In the genomic region with DNA sequence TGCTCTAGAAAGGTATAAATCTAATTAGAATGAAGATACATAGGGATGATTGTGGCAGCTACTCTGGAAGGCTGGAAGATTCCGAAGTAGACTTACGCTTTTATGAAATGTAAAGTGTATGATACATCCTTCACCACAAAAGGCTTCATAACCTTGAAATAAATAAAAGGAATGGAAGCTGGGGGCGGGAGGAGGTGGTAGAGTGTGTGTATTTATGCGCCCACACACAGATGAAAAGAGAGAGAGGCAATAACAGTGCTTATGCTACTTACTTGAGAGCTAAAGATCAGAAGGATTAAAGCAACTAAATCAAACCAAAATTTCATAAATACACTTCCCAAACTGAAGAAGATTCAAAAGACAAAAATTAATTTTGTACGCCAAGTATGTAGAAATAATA, we compare ENCODE assay signal across 19 cellular contexts. TPM values are rescaled to one million over a fixed set of nuclear protein-coding genes. Genes with fewer than 3 reads are reported as not detected.
DNase-seq lines count a peak whose midpoint lies in the region; ATAC-seq and TF ChIP-seq lines count a peak whose summit lies in the region.
"Had no signal": no experiment of that assay in that cellular context is flagged by ENCODE, and none has a peak within 500 bp of the region (broad histone marks: within the 10 kb centered on the region; RNA-seq: fewer than 3 reads in every experiment).

No MANE protein-coding gene starts in this region.

- H3K36me3 ChIP-seq in cardiac muscle cell = peaks cover 34% of the 10 kb centered on the region
- peaks cover 83% of the 10 kb centered on the region for H3K36me3 ChIP-seq in SK-N-MC (ENCODE audit: insufficient read depth, low read length)
- peaks cover 41% of the 10 kb centered on the region for H3K36me3 ChIP-seq in neural progenitor cell

- TF ChIP-seq CTCF in cardiac muscle cell (IDR thresholded peaks at IDR 0.05; ENCODE audit: low read depth, low read length) = no peak
- TF ChIP-seq CTCF in brain (conservative IDR thresholded peaks at IDR 0.05) = no peak
- no peak for TF ChIP-seq CTCF in neural progenitor cell (IDR thresholded peaks at IDR 0.05)

- H3K36me3 Mint-ChIP-seq in brain = peaks cover 89% of the 10 kb centered on the region
- H3K36me3 Mint-ChIP-seq in neural progenitor cell = peaks cover 42% of the 10 kb centered on the region

- no peak overlapping the region for H3K4me3 Mint-ChIP-seq in brain
- H3K4me3 Mint-ChIP-seq in neural progenitor cell = no peak overlapping the region

- H3K4me1 ChIP-seq in cardiac muscle cell (ENCODE audit: low read depth) (peaks cover 19% of the 10 kb centered on the region), neural progenitor cell (no peaks in the 10 kb centered on the region)

- H3K4me3 ChIP-seq in cardiac muscle cell = no peak overlapping the region
- H3K4me3 ChIP-seq in SK-N-MC = no peak overlapping the region
- H3K4me3 ChIP-seq in neural progenitor cell = no peak overlapping the region

- H3K27me3 Mint-ChIP-seq in brain = peaks cover 2% of the 10 kb centered on the region
- peaks cover 4% of the 10 kb centered on the region for H3K27me3 Mint-ChIP-seq in neural progenitor cell (ENCODE audit: insufficient read depth, low read depth)

- no peaks in the 10 kb centered on the region for H3K27me3 ChIP-seq in cardiac muscle cell
- H3K27me3 ChIP-seq in neural progenitor cell = no peaks in the 10 kb centered on the region

- H3K27ac ChIP-seq in cardiac muscle cell = peak overlapping the region; percentile 83
- H3K27ac ChIP-seq in SK-N-MC = no peak overlapping the region
- peak overlapping the region; percentile 10 for H3K27ac ChIP-seq in neural progenitor cell
- H3K27ac ChIP-seq: C4-2B, KMS-11 had no signal

- intact Hi-C loops in left cardiac atrium (cut with DNase I) = no loop called here

- H3K4me1 Mint-ChIP-seq in brain = peaks cover 35% of the 10 kb centered on the region
- no peaks in the 10 kb centered on the region for H3K4me1 Mint-ChIP-seq in neural progenitor cell

- H3K9me3 Mint-ChIP-seq in brain = no peaks in the 10 kb centered on the region
- no peaks in the 10 kb centered on the region for H3K9me3 Mint-ChIP-seq in neural progenitor cell

- no peak for ATAC-seq in left cardiac atrium

- peaks cover 15% of the 10 kb centered on the region for H4K20me1 ChIP-seq in neural progenitor cell (ENCODE audit: low read depth)

- H3K9ac ChIP-seq in SK-N-MC (ENCODE audit: insufficient read length) (peak overlapping the region; percentile 0), neural progenitor cell (no peak overlapping the region)
- H3K9ac ChIP-seq: KMS-11 had no signal

- H3K9me3 ChIP-seq in cardiac muscle cell (ENCODE audit: low read depth) = no peaks in the 10 kb centered on the region
- H3K9me3 ChIP-seq in SK-N-MC (ENCODE audit: low read depth, low read length) = no peaks in the 10 kb centered on the region
- H3K9me3 ChIP-seq in neural progenitor cell (ENCODE audit: low read depth) = no peaks in the 10 kb centered on the region

- H3F3A ChIP-seq in neural progenitor cell (ENCODE audit: low read depth) = peaks cover 24% of the 10 kb centered on the region

- no peak overlapping the region for H3K4me2 ChIP-seq in neural progenitor cell
- H3K4me2 ChIP-seq: KMS-11 had no signal

- peaks cover 90% of the 10 kb centered on the region for H3K79me2 ChIP-seq in neural progenitor cell (ENCODE audit: low read depth)

- peak overlapping the region in 4 of 5 experiments; percentile 6 to 77 (median 66) for H3K27ac Mint-ChIP-seq in brain
- no peak overlapping the region for H3K27ac Mint-ChIP-seq in neural progenitor cell

- DNase-seq in cardiac muscle cell (ENCODE audit: low read depth in 1 of 2, low spot score in 1 of 2) (no peak), left cardiac atrium (no peak), SK-N-MC (ENCODE audit: low read depth, low spot score) (no peak), neural progenitor cell (ENCODE audit: low spot score) (no peak), NCI-H2029 (lab: John Stamatoyannopoulos, UW) (no peak), HT-29 (ENCODE audit: low spot score) (no peak)
- DNase-seq: AML-193, DMS79, MV-4-11, NCI-H1417 treated with DMSO at 0.1 percent for 48 hours, NCI-H187 treated with DMSO at 0.1 percent for 48 hours, NCI-H226, NCI-H524, NCI-H82, OCI-M1, SHP77 had no signal

- no peak overlapping the region for H2AFZ ChIP-seq in neural progenitor cell (replicated peaks)

RNA-seq across cellular contexts. Expression of a gene that starts 30.4 kb away (rescaled TPM):
- total RNA-seq in cardiac muscle cell = 72.7 and 98.3 TPM in 2 replicates
- 49.5 and 63.9 TPM in 2 replicates for polyA plus RNA-seq in cardiac muscle cell
- 10 to 100 TPM; 50.8 to 55.7 TPM for total RNA-seq in left cardiac atrium
- polyA plus RNA-seq in brain (ENCODE audit: insufficient read depth, low read depth, low replicate concordance) = 44.7 TPM
- total RNA-seq in neural progenitor cell (ENCODE audit: low replicate concordance) = 232 and 288 TPM in 2 replicates
- total RNA-seq in HT-29 (2014; rRNA removed; shearing (Covaris generic)) = 16.7 and 18.3 TPM in 2 replicates

RNA-seq across cellular contexts. Expression of a gene that starts 31.0 kb away (rescaled TPM):
- total RNA-seq in cardiac muscle cell (782 and 963 TPM in 2 replicates), left cardiac atrium (100 to 1,000 TPM; 431 to 588 TPM), neural progenitor cell (ENCODE audit: low replicate concordance) (1,779 and 2,341 TPM in 2 replicates)
- polyA plus RNA-seq in cardiac muscle cell (794 and 804 TPM in 2 replicates), brain (ENCODE audit: insufficient read depth, low read depth, low replicate concordance) (1,157 TPM)
- total RNA-seq in HT-29 (2014; rRNA removed; shearing (Covaris generic)) = 283 and 287 TPM in 2 replicates

RNA-seq across cellular contexts. Expression of a gene that starts 51.3 kb away (rescaled TPM):
- total RNA-seq in cardiac muscle cell (4.9 and 9.9 TPM in 2 replicates), left cardiac atrium (1 to 10 TPM; 1.0 to 1.6 TPM), neural progenitor cell (ENCODE audit: low replicate concordance) (2.8 and 4.3 TPM in 2 replicates)
- polyA plus RNA-seq in cardiac muscle cell (8.4 and 10.1 TPM in 2 replicates), brain (ENCODE audit: insufficient read depth, low read depth, low replicate concordance) (0.83 TPM)
- 0.20 TPM in 1 of 2 replicates, not detected in the other for total RNA-seq in HT-29 (2014; rRNA removed; shearing (Covaris generic))
